Comparison of ENCODE assay signal across 12 cellular contexts in the genomic region with DNA sequence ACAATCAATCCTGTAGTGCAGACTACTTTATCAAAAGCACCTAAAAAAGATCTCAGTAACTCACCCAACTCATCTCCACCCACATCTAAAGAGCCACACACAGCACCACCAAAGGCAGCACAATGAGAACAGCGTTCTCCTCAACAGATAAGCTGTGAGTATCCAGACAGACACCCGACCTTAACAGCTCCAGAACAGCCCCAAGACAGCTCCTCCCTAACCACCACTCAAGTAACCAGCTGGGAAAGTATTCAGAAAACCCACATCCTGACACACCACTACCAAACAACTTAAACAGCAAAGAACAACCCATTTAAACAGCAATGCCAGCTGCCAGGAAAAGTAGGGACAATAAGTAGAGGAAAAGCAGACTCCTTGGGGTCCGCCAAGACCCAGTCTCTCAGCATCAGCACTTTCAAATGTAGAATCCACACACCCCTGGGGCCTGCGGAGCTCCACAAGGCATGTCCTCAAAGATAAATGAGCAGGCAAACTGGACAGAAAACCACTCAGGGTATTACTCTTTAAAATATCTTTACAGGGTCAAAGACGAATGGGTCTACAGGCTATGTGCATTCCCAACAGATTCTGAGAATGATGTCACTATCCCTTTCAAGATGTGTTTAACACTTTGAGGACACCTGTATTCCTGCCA. TPM values are rescaled to one million over a fixed set of nuclear protein-coding genes. Genes with fewer than 3 reads are reported as not detected.
A peak's percentile ranks its signal among the peaks of the same experiment; 100 is the strongest.
DNase-seq lines count a peak whose midpoint lies in the region; ATAC-seq and TF ChIP-seq lines count a peak whose summit lies in the region.
"Not testable (repeated sequence)": the region's sequence is repeated elsewhere in the genome, so short reads cannot be mapped to it uniquely, and the experiment has no call there.
"Had no signal": no experiment of that assay in that cellular context is flagged by ENCODE, and none has a peak within 500 bp of the region (broad histone marks: within the 10 kb centered on the region; RNA-seq: fewer than 3 reads in every experiment).

No MANE protein-coding gene starts in this region.

- TF ChIP-seq CTCF in cardiac fibroblast (IDR thresholded peaks at IDR 0.05; ENCODE audit: low read depth, low read length); cardiac muscle cell (IDR thresholded peaks at IDR 0.05; ENCODE audit: low read depth, low read length); neural crest cell (conservative IDR thresholded peaks at IDR 0.05): not testable (repeated sequence)

- peak overlapping the region; percentile 44 for H3K4me3 Mint-ChIP-seq in T-helper 2 cell treated with Interferon-gamma antibody and Interleukin-4, amounts not matched to agents 5 μg/mL and 100 μg/mL, for 36 hours
- not testable (repeated sequence) for H3K4me3 Mint-ChIP-seq in activated T-helper 1 cell treated with anti-CD3 and anti-CD28 coated beads, Interleukin-12 subunit alpha, Interleukin-12 subunit beta, Interleukin-2, Interleukin-4 antibody, amounts not matched to agents 30 ng/mL and 10 ng/mL and 1 ng/mL, durations not matched to agents 14 hours and 24 hours and 36 hours; neural crest cell
- H3K4me3 Mint-ChIP-seq in activated naive CD8-positive, alpha-beta T cell treated with anti-CD3 and anti-CD28 coated beads, Interleukin-2, amount 10 ng/mL, durations not matched to agents 7 days and 5 days: peak overlapping the region; percentile 11

- not testable (repeated sequence) for H3K36me3 ChIP-seq in cardiac muscle cell

- not testable (repeated sequence) for H3K9me3 Mint-ChIP-seq in T-helper 2 cell treated with Interferon-gamma antibody and Interleukin-4, amounts not matched to agents 5 μg/mL and 100 μg/mL, for 36 hours; activated T-helper 1 cell treated with anti-CD3 and anti-CD28 coated beads, Interleukin-12 subunit alpha, Interleukin-12 subunit beta, Interleukin-2, Interleukin-4 antibody, amounts not matched to agents 30 ng/mL and 10 ng/mL and 1 ng/mL, durations not matched to agents 14 hours and 24 hours and 36 hours; activated naive CD8-positive, alpha-beta T cell treated with anti-CD3 and anti-CD28 coated beads, Interleukin-2, amount 10 ng/mL, durations not matched to agents 7 days and 5 days; neural crest cell

- not testable (repeated sequence) for H3K4me3 ChIP-seq in cardiac fibroblast (replicated peaks in 1 of 2; ENCODE audit: low read depth in 2 of 2, low read length in 2 of 2); cardiac muscle cell

- peak; percentile 69 for ATAC-seq in activated naive CD8-positive, alpha-beta T cell treated with anti-CD3 and anti-CD28 coated beads, Interleukin-2, amount 10 ng/mL, durations not matched to agents 7 days and 5 days (ENCODE audit: low read depth)

- not testable (repeated sequence) for H3K27me3 Mint-ChIP-seq in T-helper 2 cell treated with Interferon-gamma antibody and Interleukin-4, amounts not matched to agents 5 μg/mL and 100 μg/mL, for 36 hours (ENCODE audit: low read depth); activated T-helper 1 cell treated with anti-CD3 and anti-CD28 coated beads, Interleukin-12 subunit alpha, Interleukin-12 subunit beta, Interleukin-2, Interleukin-4 antibody, amounts not matched to agents 30 ng/mL and 10 ng/mL and 1 ng/mL, durations not matched to agents 14 hours and 24 hours and 36 hours (ENCODE audit: insufficient read depth); activated naive CD8-positive, alpha-beta T cell treated with anti-CD3 and anti-CD28 coated beads, Interleukin-2, amount 10 ng/mL, durations not matched to agents 7 days and 5 days; neural crest cell (ENCODE audit: low read depth)

- intact Hi-C loops in activated T-helper 1 cell treated with anti-CD3 and anti-CD28 coated beads, Interleukin-12 subunit alpha, Interleukin-12 subunit beta, Interleukin-2, Interleukin-4 antibody, amounts not matched to agents 30 ng/mL and 10 ng/mL and 1 ng/mL, durations not matched to agents 14 hours and 24 hours and 36 hours (cut with micrococcal nuclease): loop anchor here (1.0 kb wide), 1 partner anchor 32 kb away; no protein-coding TSS in a partner anchor

- POLR2A ChIA-PET in activated naive CD8-positive, alpha-beta T cell treated with anti-CD3 and anti-CD28 coated beads, Interleukin-2, amount 10 ng/mL, durations not matched to agents 7 days and 5 days (lab: Charles Lee): interaction anchor here (0.6 kb wide), 1 partner anchor 17 kb away, joined by 3 read pairs; no protein-coding TSS in a partner anchor

- H3K4me1 Mint-ChIP-seq in T-helper 2 cell treated with Interferon-gamma antibody and Interleukin-4, amounts not matched to agents 5 μg/mL and 100 μg/mL, for 36 hours (ENCODE audit: low read depth): peaks cover 26% of the 10 kb centered on the region
- peaks cover 30% of the 10 kb centered on the region for H3K4me1 Mint-ChIP-seq in activated T-helper 1 cell treated with anti-CD3 and anti-CD28 coated beads, Interleukin-12 subunit alpha, Interleukin-12 subunit beta, Interleukin-2, Interleukin-4 antibody, amounts not matched to agents 30 ng/mL and 10 ng/mL and 1 ng/mL, durations not matched to agents 14 hours and 24 hours and 36 hours (ENCODE audit: low read depth)
- H3K4me1 Mint-ChIP-seq in activated naive CD8-positive, alpha-beta T cell treated with anti-CD3 and anti-CD28 coated beads, Interleukin-2, amount 10 ng/mL, durations not matched to agents 7 days and 5 days: peaks cover 23% of the 10 kb centered on the region
- not testable (repeated sequence) for H3K4me1 Mint-ChIP-seq in neural crest cell

- H3K27me3 ChIP-seq in cardiac muscle cell: not testable (repeated sequence)

- peak overlapping the region; percentile 13 for H3K27ac ChIP-seq in cardiac muscle cell

- H3K27ac Mint-ChIP-seq in T-helper 2 cell treated with Interferon-gamma antibody and Interleukin-4, amounts not matched to agents 5 μg/mL and 100 μg/mL, for 36 hours: peak overlapping the region; percentile 79
- H3K27ac Mint-ChIP-seq in activated T-helper 1 cell treated with anti-CD3 and anti-CD28 coated beads, Interleukin-12 subunit alpha, Interleukin-12 subunit beta, Interleukin-2, Interleukin-4 antibody, amounts not matched to agents 30 ng/mL and 10 ng/mL and 1 ng/mL, durations not matched to agents 14 hours and 24 hours and 36 hours: peak overlapping the region; percentile 7
- H3K27ac Mint-ChIP-seq in activated naive CD8-positive, alpha-beta T cell treated with anti-CD3 and anti-CD28 coated beads, Interleukin-2, amount 10 ng/mL, durations not matched to agents 7 days and 5 days: peak overlapping the region; percentile 13
- H3K27ac Mint-ChIP-seq in neural crest cell (ENCODE audit: unreplicated experiment): peak overlapping the region; percentile 14

- DNase-seq in Daoy (ENCODE audit: low read depth) (peak; percentile 45), M059J (ENCODE audit: low read depth) (peak; percentile 53), cardiac fibroblast (ENCODE audit: low read depth in 2 of 2) (peak; percentile 24 to 37), cardiac muscle cell (ENCODE audit: low read depth in 1 of 2, low spot score in 1 of 2) (peak in 1 of 2 donors; percentile 57)
- DNase-seq in T-helper 2 cell treated with Interferon-gamma antibody and Interleukin-4, amounts not matched to agents 5 μg/mL and 100 μg/mL, for 36 hours (ENCODE audit: low spot score): peak; percentile 44
- peak; percentile 44 for DNase-seq in activated T-helper 1 cell treated with anti-CD3 and anti-CD28 coated beads, Interleukin-12 subunit alpha, Interleukin-12 subunit beta, Interleukin-2, Interleukin-4 antibody, amounts not matched to agents 30 ng/mL and 10 ng/mL and 1 ng/mL, durations not matched to agents 14 hours and 24 hours and 36 hours (ENCODE audit: low spot score)
- not testable (repeated sequence) for DNase-seq in activated naive CD8-positive, alpha-beta T cell treated with anti-CD3 and anti-CD28 coated beads, Interleukin-2, amount 10 ng/mL, durations not matched to agents 7 days and 5 days; neural crest cell (ENCODE audit: low read depth, low spot score)

- H3K36me3 Mint-ChIP-seq in T-helper 2 cell treated with Interferon-gamma antibody and Interleukin-4, amounts not matched to agents 5 μg/mL and 100 μg/mL, for 36 hours (ENCODE audit: low read depth); activated T-helper 1 cell treated with anti-CD3 and anti-CD28 coated beads, Interleukin-12 subunit alpha, Interleukin-12 subunit beta, Interleukin-2, Interleukin-4 antibody, amounts not matched to agents 30 ng/mL and 10 ng/mL and 1 ng/mL, durations not matched to agents 14 hours and 24 hours and 36 hours (ENCODE audit: low read depth); activated naive CD8-positive, alpha-beta T cell treated with anti-CD3 and anti-CD28 coated beads, Interleukin-2, amount 10 ng/mL, durations not matched to agents 7 days and 5 days; neural crest cell (ENCODE audit: low read depth): not testable (repeated sequence)

- not testable (repeated sequence) for H3K4me1 ChIP-seq in cardiac muscle cell (ENCODE audit: low read depth)

- not testable (repeated sequence) for H3K9me3 ChIP-seq in cardiac muscle cell (ENCODE audit: low read depth)

RNA-seq across cellular contexts. Expression of a gene that starts 48.0 kb away (rescaled TPM):
- total RNA-seq in Daoy (2014; rRNA removed; shearing (Covaris generic)): 0.29 and 1.8 TPM in 2 replicates
- total RNA-seq in M059J (2014; rRNA removed; shearing (Covaris generic)): 0.27 and 0.39 TPM in 2 replicates
- not detected in 2 replicates for total RNA-seq in activated T-helper 1 cell treated with anti-CD3 and anti-CD28 coated beads, Interleukin-12 subunit alpha, Interleukin-12 subunit beta, Interleukin-2, Interleukin-4 antibody, amounts not matched to agents 30 ng/mL and 10 ng/mL and 1 ng/mL, durations not matched to agents 14 hours and 24 hours and 36 hours
- not detected for total RNA-seq in activated naive CD8-positive, alpha-beta T cell treated with anti-CD3 and anti-CD28 coated beads, Interleukin-2, amount 10 ng/mL, durations not matched to agents 7 days and 5 days
- 0.89 and 1.2 TPM in 2 replicates for total RNA-seq in cardiac muscle cell
- polyA plus RNA-seq in cardiac muscle cell: 1.3 and 2.7 TPM in 2 replicates
- 4.6 and 4.9 TPM in 2 replicates for total RNA-seq in neural crest cell
- total RNA-seq: activated CD4-positive, alpha-beta memory T cell treated with anti-CD3 and anti-CD28 coated beads for 36 hours; mononuclear cell; skeletal muscle tissue had no signal
- polyA plus RNA-seq: IgD-negative memory B cell had no signal

Comparison
In these comparisons a context has a peak if more than half of its experiments do, and no peak if none do; other contexts are left out.
1. H3K27ac Mint-ChIP-seq: peak in every context shown above with its lines; median percentile 79 in T-helper 2 cell treated with Interferon-gamma antibody and Interleukin-4, amounts not matched to agents 5 μg/mL and 100 μg/mL, for 36 hours; 14 in neural crest cell; 13 in activated naive CD8-positive, alpha-beta T cell treated with anti-CD3 and anti-CD28 coated beads, Interleukin-2, amount 10 ng/mL, durations not matched to agents 7 days and 5 days; 7 in activated T-helper 1 cell treated with anti-CD3 and anti-CD28 coated beads, Interleukin-12 subunit alpha, Interleukin-12 subunit beta, Interleukin-2, Interleukin-4 antibody, amounts not matched to agents 30 ng/mL and 10 ng/mL and 1 ng/mL, durations not matched to agents 14 hours and 24 hours and 36 hours.